8 cellular contexts compared by ENCODE assay signal in genomic region chr6:150641398-150642139, GRCh38. TPM values are rescaled to one million over a fixed set of nuclear protein-coding genes. Genes with fewer than 3 reads are reported as not detected.
DNase-seq lines count a peak whose midpoint lies in the region; ATAC-seq and TF ChIP-seq lines count a peak whose summit lies in the region.

No MANE protein-coding gene starts in this region.

- no peaks in the 10 kb centered on the region for H3K9me3 ChIP-seq in esophagus muscularis mucosa

- H3K9me3 Mint-ChIP-seq in activated CD4-positive, alpha-beta memory T cell treated with anti-CD3 and anti-CD28 coated beads for 36 hours = no peaks in the 10 kb centered on the region
- H3K9me3 Mint-ChIP-seq in activated CD4-positive, alpha-beta memory T cell treated with anti-CD3 and anti-CD28 coated beads, Interleukin-2, amount 10 ng/mL, durations not matched to agents 7 days and 5 days = no peaks in the 10 kb centered on the region
- no peaks in the 10 kb centered on the region for H3K9me3 Mint-ChIP-seq in stimulated activated effector memory CD8-positive, alpha-beta T cell treated with anti-CD3 and anti-CD28 coated beads, Interleukin-12 subunit alpha, Interleukin-12 subunit beta, amount 100 ng/mL, for 72 hours

- H3K4me3 Mint-ChIP-seq in activated CD4-positive, alpha-beta memory T cell treated with anti-CD3 and anti-CD28 coated beads for 36 hours = peak overlapping the region; percentile 18
- no peak overlapping the region for H3K4me3 Mint-ChIP-seq in activated CD4-positive, alpha-beta memory T cell treated with anti-CD3 and anti-CD28 coated beads, Interleukin-2, amount 10 ng/mL, durations not matched to agents 7 days and 5 days
- peak overlapping the region; percentile 30 for H3K4me3 Mint-ChIP-seq in stimulated activated effector memory CD8-positive, alpha-beta T cell treated with anti-CD3 and anti-CD28 coated beads, Interleukin-12 subunit alpha, Interleukin-12 subunit beta, amount 100 ng/mL, for 72 hours

- POLR2A ChIA-PET in activated CD4-positive, alpha-beta memory T cell treated with anti-CD3 and anti-CD28 coated beads for 36 hours (lab: Charles Lee) = no interaction called here
- POLR2A ChIA-PET in activated CD4-positive, alpha-beta memory T cell treated with anti-CD3 and anti-CD28 coated beads, Interleukin-2, amount 10 ng/mL, durations not matched to agents 7 days and 5 days (lab: Charles Lee) = no interaction called here

- no peak overlapping the region for H3K27ac Mint-ChIP-seq in activated CD4-positive, alpha-beta memory T cell treated with anti-CD3 and anti-CD28 coated beads for 36 hours
- H3K27ac Mint-ChIP-seq in activated CD4-positive, alpha-beta memory T cell treated with anti-CD3 and anti-CD28 coated beads, Interleukin-2, amount 10 ng/mL, durations not matched to agents 7 days and 5 days = no peak overlapping the region
- no peak overlapping the region for H3K27ac Mint-ChIP-seq in stimulated activated effector memory CD8-positive, alpha-beta T cell treated with anti-CD3 and anti-CD28 coated beads, Interleukin-12 subunit alpha, Interleukin-12 subunit beta, amount 100 ng/mL, for 72 hours

- H3K4me1 ChIP-seq in esophagus muscularis mucosa = peaks cover 0 to 13% (median 8%) of the 10 kb centered on the region in 4 donors

- no peaks in the 10 kb centered on the region for H3K36me3 ChIP-seq in esophagus muscularis mucosa

- H3K27ac ChIP-seq in esophagus muscularis mucosa (replicated peaks in 1 of 4) = peak overlapping the region in 1 of 4 donors; percentile 24

- no peak for TF ChIP-seq POLR2A in esophagus muscularis mucosa (IDR thresholded peaks at IDR 0.05; ENCODE audit: low read depth)

- no peaks in the 10 kb centered on the region for H3K27me3 ChIP-seq in esophagus muscularis mucosa

- peaks cover 17% of the 10 kb centered on the region for H3K4me1 Mint-ChIP-seq in activated CD4-positive, alpha-beta memory T cell treated with anti-CD3 and anti-CD28 coated beads for 36 hours (ENCODE audit: low read depth)
- H3K4me1 Mint-ChIP-seq in activated CD4-positive, alpha-beta memory T cell treated with anti-CD3 and anti-CD28 coated beads, Interleukin-2, amount 10 ng/mL, durations not matched to agents 7 days and 5 days = peaks cover 6% of the 10 kb centered on the region
- H3K4me1 Mint-ChIP-seq in stimulated activated effector memory CD8-positive, alpha-beta T cell treated with anti-CD3 and anti-CD28 coated beads, Interleukin-12 subunit alpha, Interleukin-12 subunit beta, amount 100 ng/mL, for 72 hours = peaks cover 25% of the 10 kb centered on the region

- intact Hi-C loops in activated CD4-positive, alpha-beta memory T cell treated with anti-CD3 and anti-CD28 coated beads for 36 hours (cut with micrococcal nuclease) = loop anchor here (1.0 kb wide), 1 partner anchor 8 kb away; no protein-coding TSS in a partner anchor
- intact Hi-C loops in esophagus muscularis mucosa (cut with DNase I) = no loop called here

- TF ChIP-seq EP300 in esophagus muscularis mucosa (IDR thresholded peaks at IDR 0.05) = no peak

- H3K36me3 Mint-ChIP-seq in activated CD4-positive, alpha-beta memory T cell treated with anti-CD3 and anti-CD28 coated beads for 36 hours = no peaks in the 10 kb centered on the region
- no peaks in the 10 kb centered on the region for H3K36me3 Mint-ChIP-seq in activated CD4-positive, alpha-beta memory T cell treated with anti-CD3 and anti-CD28 coated beads, Interleukin-2, amount 10 ng/mL, durations not matched to agents 7 days and 5 days (ENCODE audit: low read depth)
- peaks cover 4% of the 10 kb centered on the region for H3K36me3 Mint-ChIP-seq in stimulated activated effector memory CD8-positive, alpha-beta T cell treated with anti-CD3 and anti-CD28 coated beads, Interleukin-12 subunit alpha, Interleukin-12 subunit beta, amount 100 ng/mL, for 72 hours

- H3K4me3 ChIP-seq in esophagus muscularis mucosa = peak overlapping the region; percentile 11 to 30 (median 18)

- in situ Hi-C loops in KBM-7 (cut with MboI; ENCODE audit: low pct_unique_long_range_greater_than_20kb, low sequenced_read_pairs) = no loop called here

- ATAC-seq in stimulated activated effector memory CD8-positive, alpha-beta T cell treated with anti-CD3 and anti-CD28 coated beads, Interleukin-12 subunit alpha, Interleukin-12 subunit beta, amount 100 ng/mL, for 72 hours = no peak

- WGBS in esophagus muscularis mucosa = 12% methylated on average over 6 of the region's 6 CpGs

- TF ChIP-seq CTCF in esophagus muscularis mucosa (IDR thresholded peaks at IDR 0.05) = no peak

- CTCF ChIA-PET in activated CD4-positive, alpha-beta memory T cell treated with anti-CD3 and anti-CD28 coated beads for 36 hours (lab: Charles Lee) = no interaction called here
- CTCF ChIA-PET in activated CD4-positive, alpha-beta memory T cell treated with anti-CD3 and anti-CD28 coated beads, Interleukin-2, amount 10 ng/mL, durations not matched to agents 7 days and 5 days (lab: Charles Lee) = no interaction called here

- no peak for DNase-seq in activated CD4-positive, alpha-beta memory T cell treated with anti-CD3 and anti-CD28 coated beads for 36 hours
- no peak for DNase-seq in activated CD4-positive, alpha-beta memory T cell treated with anti-CD3 and anti-CD28 coated beads, Interleukin-2, amount 10 ng/mL, durations not matched to agents 7 days and 5 days
- peak; percentile 30 for DNase-seq in KBM-7
- DNase-seq in esophagus muscularis mucosa (ENCODE audit: extremely low spot score) = no peak
- DNase-seq in stimulated activated effector memory CD8-positive, alpha-beta T cell treated with anti-CD3 and anti-CD28 coated beads, Interleukin-12 subunit alpha, Interleukin-12 subunit beta, amount 100 ng/mL, for 72 hours (ENCODE audit: low spot score in 2 of 2) = no peak
- no peak for DNase-seq in NCI-H2081 treated with DMSO at 0.1 percent for 48 hours (lab: John Stamatoyannopoulos, UW)
- DNase-seq in stimulated activated CD4-positive, alpha-beta T cell treated with anti-CD3 and anti-CD28 coated beads, Interleukin-12 subunit alpha, Interleukin-12 subunit beta, amount 100 ng/mL, for 4 hours = no peak
- no peak for DNase-seq in activated CD4-positive, alpha-beta T cell treated with anti-CD3 and anti-CD28 coated beads for 4 hours

- peaks cover 2% of the 10 kb centered on the region for H3K27me3 Mint-ChIP-seq in activated CD4-positive, alpha-beta memory T cell treated with anti-CD3 and anti-CD28 coated beads for 36 hours
- peaks cover 6% of the 10 kb centered on the region for H3K27me3 Mint-ChIP-seq in activated CD4-positive, alpha-beta memory T cell treated with anti-CD3 and anti-CD28 coated beads, Interleukin-2, amount 10 ng/mL, durations not matched to agents 7 days and 5 days

RNA-seq across cellular contexts. Expression of gene PLEKHG1, which starts 41.9 kb away (rescaled TPM):
- total RNA-seq in activated CD4-positive, alpha-beta memory T cell treated with anti-CD3 and anti-CD28 coated beads for 36 hours = 1 to 10 TPM; 5.0 to 6.7 TPM
- total RNA-seq in activated CD4-positive, alpha-beta memory T cell treated with anti-CD3 and anti-CD28 coated beads, Interleukin-2, amount 10 ng/mL, durations not matched to agents 7 days and 5 days = 1 to 10 TPM; 2.3 to 2.9 TPM
- 10 to 100 TPM; 11.5 to 22.0 (median 13.2) TPM for total RNA-seq in esophagus muscularis mucosa
